Comparison of ENCODE assay signal across 7 cellular contexts in the genomic region with DNA sequence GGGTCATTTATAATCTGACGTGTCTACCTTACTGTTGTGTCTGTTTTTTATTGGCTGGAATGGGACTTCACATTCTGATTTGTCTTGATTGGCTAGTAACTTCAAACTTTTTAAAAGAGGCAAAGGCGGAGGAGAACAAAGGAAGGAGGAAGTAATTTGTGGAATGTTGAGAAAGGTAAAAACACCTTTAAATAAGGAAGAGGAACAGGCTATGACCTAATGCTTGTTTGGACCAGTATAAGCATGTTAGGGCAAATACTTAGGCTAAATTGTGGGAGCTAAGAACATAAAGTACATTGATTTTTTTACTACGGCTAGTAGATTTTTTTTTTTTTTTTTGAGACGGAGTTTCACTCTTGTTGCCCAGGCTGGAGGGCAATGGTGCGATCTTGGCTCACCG. TPM values are rescaled to one million over a fixed set of nuclear protein-coding genes. Genes with fewer than 3 reads are reported as not detected.
DNase-seq lines count a peak whose midpoint lies in the region; ATAC-seq, FAIRE-seq and TF ChIP-seq lines count a peak whose summit lies in the region.
"Not testable (repeated sequence)": the region's sequence is repeated elsewhere in the genome, so short reads cannot be mapped to it uniquely, and the experiment has no call there.

No MANE protein-coding gene starts in this region.

- H3K4me1 Mint-ChIP-seq in activated T-cell treated with anti-CD3 and anti-CD28 coated beads, Interleukin-2, amount 50 U/mL, for 72 hours (ENCODE audit: low read depth): peaks cover 23% of the 10 kb centered on the region
- H3K4me1 Mint-ChIP-seq in activated naive CD8-positive, alpha-beta T cell treated with anti-CD3 and anti-CD28 coated beads, Interleukin-2, amount 10 ng/mL, durations not matched to agents 7 days and 5 days: peaks cover 22% of the 10 kb centered on the region
- H3K4me1 Mint-ChIP-seq in endothelial cell (ENCODE audit: unreplicated experiment): not testable (repeated sequence)

- H3K27ac ChIP-seq in RWPE2 (ENCODE audit: poor library complexity, severe bottlenecking) (peak overlapping the region; percentile 71), keratinocyte (ENCODE audit: control insufficient read depth, insufficient read depth, low read length) (peak overlapping the region; percentile 27)
- H3K27ac ChIP-seq in trophoblast cell (ENCODE audit: low read depth, low read length): not testable (repeated sequence)

- H3K9me3 Mint-ChIP-seq in activated T-cell treated with anti-CD3 and anti-CD28 coated beads, Interleukin-2, amount 50 U/mL, for 72 hours; activated naive CD8-positive, alpha-beta T cell treated with anti-CD3 and anti-CD28 coated beads, Interleukin-2, amount 10 ng/mL, durations not matched to agents 7 days and 5 days; endothelial cell (ENCODE audit: unreplicated experiment): not testable (repeated sequence)

- not testable (repeated sequence) for TF ChIP-seq CTCF in RWPE2 (IDR thresholded peaks at IDR 0.05; ENCODE audit: poor library complexity, severe bottlenecking); endothelial cell (IDR thresholded peaks at IDR 0.05; ENCODE audit: unreplicated experiment); keratinocyte (optimal IDR thresholded peaks at IDR 0.05 in 1 of 3, IDR thresholded peaks at IDR 0.05 in 1 of 3, conservative IDR thresholded peaks at IDR 0.05 in 1 of 3; ENCODE audit: extremely low read depth in 1 of 3, insufficient read depth in 2 of 3, low read length in 3 of 3)

- H3K36me3 Mint-ChIP-seq in activated T-cell treated with anti-CD3 and anti-CD28 coated beads, Interleukin-2, amount 50 U/mL, for 72 hours (ENCODE audit: insufficient read depth in 2 of 2): peaks cover 27 to 69% of the 10 kb centered on the region in 2 donors
- H3K36me3 Mint-ChIP-seq in activated naive CD8-positive, alpha-beta T cell treated with anti-CD3 and anti-CD28 coated beads, Interleukin-2, amount 10 ng/mL, durations not matched to agents 7 days and 5 days: peaks cover 57% of the 10 kb centered on the region
- peaks cover 38% of the 10 kb centered on the region for H3K36me3 Mint-ChIP-seq in endothelial cell (ENCODE audit: low read depth, unreplicated experiment)

- not testable (repeated sequence) for H2BK12ac ChIP-seq in trophoblast cell (ENCODE audit: low read length)

- not testable (repeated sequence) for H3K27me3 ChIP-seq in RWPE2 (ENCODE audit: insufficient read depth, poor library complexity, severe bottlenecking); keratinocyte (ENCODE audit: control insufficient read depth, extremely low read depth, insufficient read depth, low read length); trophoblast cell (ENCODE audit: insufficient read depth, low read length)

- H3K79me2 ChIP-seq in keratinocyte (ENCODE audit: control insufficient read depth, insufficient read depth, low read length): peaks cover 46% of the 10 kb centered on the region
- H3K79me2 ChIP-seq in trophoblast cell (ENCODE audit: control insufficient read depth, insufficient read depth, low read length, poor library complexity): not testable (repeated sequence)

- POLR2A ChIA-PET in activated naive CD8-positive, alpha-beta T cell treated with anti-CD3 and anti-CD28 coated beads, Interleukin-2, amount 10 ng/mL, durations not matched to agents 7 days and 5 days (lab: Charles Lee): interaction anchor here (0.6 kb wide), 1 partner anchor 327 kb away, joined by 4 read pairs; no protein-coding TSS in a partner anchor

- WGBS in trophoblast cell (ENCODE audit: extremely low coverage, insufficient coverage, insufficient read length): no CpG with 5 or more reads among the region's 6 CpGs

- H2BK120ac ChIP-seq in trophoblast cell (ENCODE audit: insufficient read depth, low read length, poor library complexity): not testable (repeated sequence)

- peak overlapping the region; percentile 23 for H3K4me2 ChIP-seq in keratinocyte (ENCODE audit: control insufficient read depth, extremely low read depth, insufficient read depth, low read depth, low read length)
- H3K4me2 ChIP-seq in trophoblast cell (ENCODE audit: low read length): not testable (repeated sequence)

- not testable (repeated sequence) for H3K4ac ChIP-seq in trophoblast cell (ENCODE audit: low read depth, low read length)

- not testable (repeated sequence) for DNase-seq in RWPE2 (ENCODE audit: low spot score); activated T-cell treated with anti-CD3 and anti-CD28 coated beads, Interleukin-2, amount 50 U/mL, for 72 hours; activated naive CD8-positive, alpha-beta T cell treated with anti-CD3 and anti-CD28 coated beads, Interleukin-2, amount 10 ng/mL, durations not matched to agents 7 days and 5 days; endothelial cell (ENCODE audit: low spot score); keratinocyte (ENCODE audit: low read depth, low spot score); trophoblast cell

- not testable (repeated sequence) for H2AFZ ChIP-seq in keratinocyte (ENCODE audit: control insufficient read depth, low read length); trophoblast cell (ENCODE audit: insufficient read depth, low read length, poor library complexity)

- not testable (repeated sequence) for H2AK5ac ChIP-seq in trophoblast cell (ENCODE audit: low read length)

- peak overlapping the region; percentile 30 for H4K12ac ChIP-seq in trophoblast cell (ENCODE audit: low read depth, low read length)

- dilution Hi-C loops in keratinocyte (cut with MboI; ENCODE audit: extremely low pct_ligation_motif_present, low sequenced_read_pairs): not testable (repeated sequence)

- H3K36me3 ChIP-seq in RWPE2 (ENCODE audit: low read depth): peaks cover 95% of the 10 kb centered on the region
- peaks cover 21 to 36% of the 10 kb centered on the region in 2 experiments for H3K36me3 ChIP-seq in keratinocyte (ENCODE audit: control insufficient read depth in 2 of 2, extremely low read depth in 1 of 2, insufficient read depth in 2 of 2, low read length in 2 of 2)
- peaks cover 61 to 62% of the 10 kb centered on the region in 2 experiments for H3K36me3 ChIP-seq in trophoblast cell (ENCODE audit: control insufficient read depth in 1 of 2, insufficient read depth in 2 of 2, low read length in 2 of 2)

- not testable (repeated sequence) for H3K9me1 ChIP-seq in keratinocyte (ENCODE audit: control insufficient read depth, extremely low read depth, insufficient read depth, low read length)

- H3K79me1 ChIP-seq in trophoblast cell (ENCODE audit: low read length): not testable (repeated sequence)

- peak; percentile 35; the same call in 2 of the 3 replicates for ATAC-seq in RWPE2 (ENCODE audit: low read depth)
- ATAC-seq in activated T-cell treated with anti-CD3 and anti-CD28 coated beads, Interleukin-2, amount 50 U/mL, for 72 hours (replicated peaks in 1 of 2); activated naive CD8-positive, alpha-beta T cell treated with anti-CD3 and anti-CD28 coated beads, Interleukin-2, amount 10 ng/mL, durations not matched to agents 7 days and 5 days (ENCODE audit: low read depth): not testable (repeated sequence)

- H3K4me3 Mint-ChIP-seq in activated T-cell treated with anti-CD3 and anti-CD28 coated beads, Interleukin-2, amount 50 U/mL, for 72 hours; activated naive CD8-positive, alpha-beta T cell treated with anti-CD3 and anti-CD28 coated beads, Interleukin-2, amount 10 ng/mL, durations not matched to agents 7 days and 5 days; endothelial cell (ENCODE audit: unreplicated experiment): not testable (repeated sequence)

- H4K91ac ChIP-seq in trophoblast cell (ENCODE audit: low read depth, low read length): peak overlapping the region; percentile 62

- H3K27ac Mint-ChIP-seq in activated T-cell treated with anti-CD3 and anti-CD28 coated beads, Interleukin-2, amount 50 U/mL, for 72 hours: peak overlapping the region; percentile 58
- peak overlapping the region; percentile 17 for H3K27ac Mint-ChIP-seq in activated naive CD8-positive, alpha-beta T cell treated with anti-CD3 and anti-CD28 coated beads, Interleukin-2, amount 10 ng/mL, durations not matched to agents 7 days and 5 days
- peak overlapping the region; percentile 39 for H3K27ac Mint-ChIP-seq in endothelial cell (ENCODE audit: unreplicated experiment)

- not testable (repeated sequence) for H3K18ac ChIP-seq in trophoblast cell (ENCODE audit: low read length)

- not testable (repeated sequence) for H4K20me1 ChIP-seq in keratinocyte (ENCODE audit: control insufficient read depth, extremely low read depth, insufficient read depth, low read length)

- H3K9ac ChIP-seq in keratinocyte (ENCODE audit: control insufficient read depth, extremely low read depth, insufficient read depth, low read length); trophoblast cell (ENCODE audit: low read length): not testable (repeated sequence)

- H3K27me3 Mint-ChIP-seq in activated T-cell treated with anti-CD3 and anti-CD28 coated beads, Interleukin-2, amount 50 U/mL, for 72 hours (ENCODE audit: low read depth); activated naive CD8-positive, alpha-beta T cell treated with anti-CD3 and anti-CD28 coated beads, Interleukin-2, amount 10 ng/mL, durations not matched to agents 7 days and 5 days; endothelial cell (ENCODE audit: unreplicated experiment): not testable (repeated sequence)

- FAIRE-seq in G401.6 (lab: Jason Lieb, UNC): peak; percentile 75
- FAIRE-seq in keratinocyte (lab: Jason Lieb, UNC): peak; percentile 48

- not testable (repeated sequence) for H3K14ac ChIP-seq in trophoblast cell (ENCODE audit: low read length)

- H3K9me3 ChIP-seq in RWPE2 (ENCODE audit: severe bottlenecking); keratinocyte (ENCODE audit: control insufficient read depth, low read depth, low read length); trophoblast cell (ENCODE audit: insufficient read depth, low read depth, low read length): not testable (repeated sequence)

- H2BK5ac ChIP-seq in trophoblast cell (ENCODE audit: low read depth, low read length, poor library complexity): not testable (repeated sequence)

- H4K8ac ChIP-seq in trophoblast cell (ENCODE audit: low read depth, low read length): not testable (repeated sequence)

- H3K4me3 ChIP-seq in RWPE2 (ENCODE audit: severe bottlenecking); keratinocyte (ENCODE audit: control insufficient read depth in 2 of 3, extremely low read depth in 1 of 3, insufficient read depth in 2 of 3, low read depth in 1 of 3, low read length in 3 of 3); trophoblast cell (ENCODE audit: low read depth, low read length): not testable (repeated sequence)

- not testable (repeated sequence) for H3K4me1 ChIP-seq in RWPE2 (ENCODE audit: insufficient read depth, poor library complexity, severe bottlenecking); trophoblast cell (ENCODE audit: control insufficient read depth in 1 of 2, insufficient read depth in 2 of 2, low read length in 2 of 2)
- H3K4me1 ChIP-seq in keratinocyte (ENCODE audit: control insufficient read depth, extremely low read depth, insufficient read depth, low read length): peaks cover 11% of the 10 kb centered on the region

- not testable (repeated sequence) for H3K23ac ChIP-seq in trophoblast cell (ENCODE audit: low read length)

RNA-seq across cellular contexts. Expression of gene TRA2A, which starts 18.0 kb away (rescaled TPM):
- 10 to 100 TPM; 96.8 to 97.3 TPM for total RNA-seq in activated T-cell treated with anti-CD3 and anti-CD28 coated beads, Interleukin-2, amount 50 U/mL, for 72 hours
- 100 to 1,000 TPM; 119 to 130 TPM for total RNA-seq in activated naive CD8-positive, alpha-beta T cell treated with anti-CD3 and anti-CD28 coated beads, Interleukin-2, amount 10 ng/mL, durations not matched to agents 7 days and 5 days
- total RNA-seq in endothelial cell (ENCODE audit: unreplicated experiment): 107 TPM
- 62.4 to 92.6 TPM (median 71.6 TPM) in 3 replicates for polyA plus RNA-seq in keratinocyte
- 113 TPM for polyA plus RNA-seq in keratinocyte (2011; ENCODE audit: low read depth)
- 34.8 and 69.6 TPM in 2 replicates for polyA plus RNA-seq in keratinocyte (2011; cell fraction: cytosol; rRNA removed)
- polyA plus RNA-seq in keratinocyte (2011; cell fraction: nucleus; rRNA removed): 113 and 123 TPM in 2 replicates
- polyA plus RNA-seq in keratinocyte (2012; ENCODE audit: low replicate concordance): 35.5 and 49.7 TPM in 2 replicates
- polyA minus RNA-seq in keratinocyte: 42.3 to 64.0 TPM (median 46.6 TPM) in 3 replicates
- 49.3 TPM for polyA minus RNA-seq in keratinocyte (2011; cell fraction: cytosol; rRNA and poly(A)+ RNA removed)
- 31.1 and 54.8 TPM in 2 replicates for polyA minus RNA-seq in keratinocyte (2011; cell fraction: nucleus; rRNA and poly(A)+ RNA removed)
- polyA plus RNA-seq in trophoblast cell (2013): 66.4 and 67.4 TPM in 2 replicates

RNA-seq across cellular contexts. Expression of gene IGF2BP3, which starts 43.5 kb away (rescaled TPM):
- total RNA-seq in activated T-cell treated with anti-CD3 and anti-CD28 coated beads, Interleukin-2, amount 50 U/mL, for 72 hours: 1 to 10 TPM; 2.0 to 2.6 TPM
- total RNA-seq in activated naive CD8-positive, alpha-beta T cell treated with anti-CD3 and anti-CD28 coated beads, Interleukin-2, amount 10 ng/mL, durations not matched to agents 7 days and 5 days: under 1 TPM; 0.37 to 0.94 TPM
- total RNA-seq in endothelial cell (ENCODE audit: unreplicated experiment): 92.8 TPM
- polyA plus RNA-seq in keratinocyte: 13.8 to 22.3 TPM (median 18.9 TPM) in 3 replicates
- polyA plus RNA-seq in keratinocyte (2011; ENCODE audit: low read depth): 10.3 TPM
- 13.8 and 24.9 TPM in 2 replicates for polyA plus RNA-seq in keratinocyte (2011; cell fraction: cytosol; rRNA removed)
- polyA plus RNA-seq in keratinocyte (2011; cell fraction: nucleus; rRNA removed): 37.7 and 39.3 TPM in 2 replicates
- polyA plus RNA-seq in keratinocyte (2012; ENCODE audit: low replicate concordance): 9.0 and 12.3 TPM in 2 replicates
- 19.7 to 35.3 TPM (median 34.1 TPM) in 3 replicates for polyA minus RNA-seq in keratinocyte
- polyA minus RNA-seq in keratinocyte (2011; cell fraction: cytosol; rRNA and poly(A)+ RNA removed): 24.7 TPM
- polyA minus RNA-seq in keratinocyte (2011; cell fraction: nucleus; rRNA and poly(A)+ RNA removed): 29.8 and 57.0 TPM in 2 replicates
- 82.5 and 84.8 TPM in 2 replicates for polyA plus RNA-seq in trophoblast cell (2013)

Comparison
In these comparisons a context has a peak if more than half of its experiments do, and no peak if none do; other contexts are left out.
1. RNA of gene IGF2BP3, which starts 43.5 kb away (total RNA-seq): 92.8 TPM in endothelial cell (single experiment); 2.0 to 2.6 TPM in activated T-cell treated with anti-CD3 and anti-CD28 coated beads, Interleukin-2, amount 50 U/mL, for 72 hours and 0.37 to 0.94 TPM in activated naive CD8-positive, alpha-beta T cell treated with anti-CD3 and anti-CD28 coated beads, Interleukin-2, amount 10 ng/mL, durations not matched to agents 7 days and 5 days; every median in the first group is over 10 times any median in the second.
2. Peak in every context shown above with its lines, with median percentiles within 50 percentile points of each other: H3K27ac Mint-ChIP-seq.